25 cellular contexts compared by ENCODE assay signal in genomic region chr7:36023025-36023424, GRCh38.
DNase-seq lines count a peak whose midpoint lies in the region; ATAC-seq and TF ChIP-seq lines count a peak whose summit lies in the region.
"Had no signal": no experiment of that assay in that cellular context is flagged by ENCODE, and none has a peak within 500 bp of the region (broad histone marks: within the 10 kb centered on the region; RNA-seq: fewer than 3 reads in every experiment).

No MANE protein-coding gene starts in this region.

- TF ChIP-seq CTCF in endodermal cell (conservative IDR thresholded peaks at IDR 0.05), result no peak

- H3K27me3 Mint-ChIP-seq in endodermal cell (ENCODE audit: insufficient read depth), result no peaks in the 10 kb centered on the region

- WGBS in endodermal cell (ENCODE audit: insufficient coverage in 1 of 2, insufficient read length in 1 of 2), 2 experiments, result 96 to 100% methylated on average over 1 of the region's 1 CpG

- ATAC-seq in HG02870 (IDR thresholded peaks at IDR 0.05; ENCODE audit: unreplicated experiment) (no peak), HG02763 (IDR thresholded peaks at IDR 0.05; ENCODE audit: unreplicated experiment) (no peak)
- ATAC-seq: GM12878, Panc1 had no signal

- no peaks in the 10 kb centered on the region for H3K9me3 Mint-ChIP-seq in endodermal cell
- H3K9me3 Mint-ChIP-seq: CD4-positive, alpha-beta T cell had no signal

- no peaks in the 10 kb centered on the region for H3K27me3 ChIP-seq in endodermal cell (ENCODE audit: control insufficient read depth, insufficient read depth, low read length, poor library complexity, severe bottlenecking)
- H3K27me3 ChIP-seq: BLaER1, MG63 had no signal

- no peak overlapping the region for H3K27ac Mint-ChIP-seq in endodermal cell
- H3K27ac Mint-ChIP-seq: CD4-positive, alpha-beta T cell had no signal

- no peak overlapping the region for H3K9ac ChIP-seq in endodermal cell (ENCODE audit: extremely low read depth, low read length, poor library complexity, severe bottlenecking)
- H3K9ac ChIP-seq: BLaER1, GM23248 had no signal

- DNase-seq in SIG-M5 treated with dmso at 0.1 percent for 504 hours (lab: John Stamatoyannopoulos, UW; ENCODE audit: unreplicated experiment) (peak; percentile 7), SIG-M5 (lab: John Stamatoyannopoulos, UW) (no peak), SKM-1 (lab: John Stamatoyannopoulos, UW; ENCODE audit: unreplicated experiment) (peak; percentile 17), endodermal cell (peak; percentile 4), NCI-H748 treated with DMSO at 0.1 percent for 48 hours (lab: John Stamatoyannopoulos, UW) (no peak)
- DNase-seq in stimulated activated CD4-positive, alpha-beta T cell treated with anti-CD3 and anti-CD28 coated beads, Interleukin-4, amount 100 ng/mL, for 1 hour, result no peak
- DNase-seq: CD4-positive, alpha-beta T cell; DMS53; GM23248; H7; KBM-7; MG63; NCI-H1105; NCI-H1436 treated with DMSO at 0.1 percent for 48 hours; NCI-H187 treated with DMSO at 0.1 percent for 48 hours; NCI-H524; NCI-H774; SHP77 had no signal

- H3K36me3 ChIP-seq in endodermal cell (ENCODE audit: control insufficient read depth, insufficient read depth, low read length), result no peaks in the 10 kb centered on the region
- H3K36me3 ChIP-seq: BLaER1, MG63 had no signal

- no peaks in the 10 kb centered on the region for H3K36me3 Mint-ChIP-seq in endodermal cell (ENCODE audit: low read depth)

- H3K27ac ChIP-seq in endodermal cell (ENCODE audit: low read depth, low read length), result no peak overlapping the region
- H3K27ac ChIP-seq: BLaER1, GM23248, RWPE1, SK-N-MC had no signal

- H3K4me3 Mint-ChIP-seq in endodermal cell, result no peak overlapping the region
- H3K4me3 Mint-ChIP-seq: CD4-positive, alpha-beta T cell had no signal

- no peaks in the 10 kb centered on the region for H3K9me3 ChIP-seq in endodermal cell (ENCODE audit: control insufficient read depth, low read length)
- H3K9me3 ChIP-seq: BLaER1, MG63 had no signal

- no peak overlapping the region for H3K4me3 ChIP-seq in endodermal cell (ENCODE audit: low read length)
- H3K4me3 ChIP-seq: BLaER1, GM12878, GM23248, MG63, SK-N-MC had no signal

- no peaks in the 10 kb centered on the region for H3K4me1 ChIP-seq in endodermal cell (ENCODE audit: control insufficient read depth, insufficient read depth, low read length)
- H3K4me1 ChIP-seq: BLaER1 had no signal

- H3K4me1 Mint-ChIP-seq in endodermal cell, result no peaks in the 10 kb centered on the region

Comparison
In these comparisons a context has a peak if more than half of its experiments do, and no peak if none do; other contexts are left out.
1. DNase-seq: peak in SIG-M5 treated with dmso at 0.1 percent for 504 hours (single experiment), SKM-1 (single experiment) and endodermal cell (single experiment); none in SIG-M5 (single experiment), stimulated activated CD4-positive, alpha-beta T cell treated with anti-CD3 and anti-CD28 coated beads, Interleukin-4, amount 100 ng/mL, for 1 hour (single experiment) and NCI-H748 treated with DMSO at 0.1 percent for 48 hours (single experiment).